1 cellular context compared by ENCODE assay signal in the genomic region with DNA sequence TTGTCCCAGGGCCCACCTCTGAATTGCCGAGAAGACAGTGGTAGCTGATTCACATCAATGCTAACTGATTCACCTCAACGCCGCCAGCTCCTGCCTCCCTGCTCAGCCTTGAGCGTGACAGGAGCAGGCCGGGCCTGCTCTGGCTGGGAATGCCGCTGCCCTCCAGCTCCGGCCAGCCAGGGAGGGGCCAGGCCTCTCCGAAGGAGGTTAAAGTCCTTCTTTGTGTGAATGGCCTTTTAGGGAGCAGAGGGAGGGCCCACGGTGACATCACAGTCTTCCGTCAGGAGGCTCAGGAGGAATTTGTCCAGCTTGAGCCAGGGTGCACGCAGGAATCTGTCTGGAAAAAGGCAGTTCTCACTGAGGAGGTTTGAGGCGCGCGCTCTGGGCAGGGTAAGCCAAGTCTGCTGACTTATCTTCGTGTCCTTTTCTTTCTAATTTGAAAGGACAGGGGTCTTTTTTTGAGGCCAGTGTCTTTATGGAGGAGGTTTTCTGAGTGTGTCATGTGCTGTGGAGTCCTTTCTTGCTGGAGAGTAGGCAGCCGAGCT.
TF ChIP-seq lines count a peak whose summit lies in the region.

No MANE protein-coding gene starts in this region.

TF ChIP-seq in HepG2, 621 proteins besides CTCF, POLR2A, EP300 and RAD21 (continued from another document and continues in another):
- no peak for TF ChIP-seq SRSF9 (IDR thresholded peaks at IDR 0.05; ENCODE audit: borderline replicate concordance, insufficient read depth, low read depth, low read length, poor library complexity, severe bottlenecking)
- TF ChIP-seq, protein P1, sequence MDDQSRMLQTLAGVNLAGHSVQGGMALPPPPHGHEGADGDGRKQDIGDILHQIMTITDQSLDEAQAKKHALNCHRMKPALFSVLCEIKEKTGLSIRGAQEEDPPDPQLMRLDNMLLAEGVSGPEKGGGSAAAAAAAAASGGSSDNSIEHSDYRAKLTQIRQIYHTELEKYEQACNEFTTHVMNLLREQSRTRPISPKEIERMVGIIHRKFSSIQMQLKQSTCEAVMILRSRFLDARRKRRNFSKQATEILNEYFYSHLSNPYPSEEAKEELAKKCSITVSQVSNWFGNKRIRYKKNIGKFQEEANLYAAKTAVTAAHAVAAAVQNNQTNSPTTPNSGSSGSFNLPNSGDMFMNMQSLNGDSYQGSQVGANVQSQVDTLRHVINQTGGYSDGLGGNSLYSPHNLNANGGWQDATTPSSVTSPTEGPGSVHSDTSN (CRISPR knock-in tag; IDR thresholded peaks at IDR 0.05; ENCODE audit: borderline replicate concordance): no peak
- 0 out of 2 replicates have a peak, but pooled peaks have one; percentile 44 for TF ChIP-seq ZNF136 (CRISPR knock-in tag; IDR thresholded peaks at IDR 0.05; ENCODE audit: low read depth)
- no peak for TF ChIP-seq HNRNPUL1 (IDR thresholded peaks at IDR 0.05; ENCODE audit: low read depth, low read length)
- TF ChIP-seq MIXL1 (CRISPR knock-in tag; IDR thresholded peaks at IDR 0.05): peak; percentile 55
- no peak for TF ChIP-seq SIX1 (CRISPR knock-in tag; IDR thresholded peaks at IDR 0.05; ENCODE audit: borderline replicate concordance)
- no peak for TF ChIP-seq ZNF775 (CRISPR knock-in tag; IDR thresholded peaks at IDR 0.05; ENCODE audit: borderline replicate concordance)
- no peak for TF ChIP-seq HDAC6 (IDR thresholded peaks at IDR 0.05; ENCODE audit: low read depth, low read length)
- TF ChIP-seq KDM5A (IDR thresholded peaks at IDR 0.05; ENCODE audit: borderline replicate concordance, low read length): no peak
- TF ChIP-seq ZFAT (CRISPR knock-in tag; conservative IDR thresholded peaks at IDR 0.05): no peak
- peak; percentile 42; the same call in 1 of the 2 replicates for TF ChIP-seq KDM6A (CRISPR knock-in tag; IDR thresholded peaks at IDR 0.05; ENCODE audit: low read depth)
- TF ChIP-seq CENPX (CRISPR knock-in tag; IDR thresholded peaks at IDR 0.05): no peak
- TF ChIP-seq, protein P2, sequence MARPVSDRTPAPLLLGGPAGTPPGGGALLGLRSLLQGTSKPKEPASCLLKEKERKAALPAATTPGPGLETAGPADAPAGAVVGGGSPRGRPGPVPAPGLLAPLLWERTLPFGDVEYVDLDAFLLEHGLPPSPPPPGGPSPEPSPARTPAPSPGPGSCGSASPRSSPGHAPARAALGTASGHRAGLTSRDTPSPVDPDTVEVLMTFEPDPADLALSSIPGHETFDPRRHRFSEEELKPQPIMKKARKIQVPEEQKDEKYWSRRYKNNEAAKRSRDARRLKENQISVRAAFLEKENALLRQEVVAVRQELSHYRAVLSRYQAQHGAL (CRISPR knock-in tag; IDR thresholded peaks at IDR 0.05; ENCODE audit: not compliant biosample characterization): no peak
- no peak for TF ChIP-seq PCBP2 (optimal IDR thresholded peaks at IDR 0.05; ENCODE audit: low read depth, low read length, poor library complexity, severe bottlenecking)
- 0 out of 2 replicates have a peak, but pooled peaks have one; percentile 16 for TF ChIP-seq ZNF558 (CRISPR knock-in tag; IDR thresholded peaks at IDR 0.05; ENCODE audit: borderline replicate concordance)
- TF ChIP-seq, protein P3, sequence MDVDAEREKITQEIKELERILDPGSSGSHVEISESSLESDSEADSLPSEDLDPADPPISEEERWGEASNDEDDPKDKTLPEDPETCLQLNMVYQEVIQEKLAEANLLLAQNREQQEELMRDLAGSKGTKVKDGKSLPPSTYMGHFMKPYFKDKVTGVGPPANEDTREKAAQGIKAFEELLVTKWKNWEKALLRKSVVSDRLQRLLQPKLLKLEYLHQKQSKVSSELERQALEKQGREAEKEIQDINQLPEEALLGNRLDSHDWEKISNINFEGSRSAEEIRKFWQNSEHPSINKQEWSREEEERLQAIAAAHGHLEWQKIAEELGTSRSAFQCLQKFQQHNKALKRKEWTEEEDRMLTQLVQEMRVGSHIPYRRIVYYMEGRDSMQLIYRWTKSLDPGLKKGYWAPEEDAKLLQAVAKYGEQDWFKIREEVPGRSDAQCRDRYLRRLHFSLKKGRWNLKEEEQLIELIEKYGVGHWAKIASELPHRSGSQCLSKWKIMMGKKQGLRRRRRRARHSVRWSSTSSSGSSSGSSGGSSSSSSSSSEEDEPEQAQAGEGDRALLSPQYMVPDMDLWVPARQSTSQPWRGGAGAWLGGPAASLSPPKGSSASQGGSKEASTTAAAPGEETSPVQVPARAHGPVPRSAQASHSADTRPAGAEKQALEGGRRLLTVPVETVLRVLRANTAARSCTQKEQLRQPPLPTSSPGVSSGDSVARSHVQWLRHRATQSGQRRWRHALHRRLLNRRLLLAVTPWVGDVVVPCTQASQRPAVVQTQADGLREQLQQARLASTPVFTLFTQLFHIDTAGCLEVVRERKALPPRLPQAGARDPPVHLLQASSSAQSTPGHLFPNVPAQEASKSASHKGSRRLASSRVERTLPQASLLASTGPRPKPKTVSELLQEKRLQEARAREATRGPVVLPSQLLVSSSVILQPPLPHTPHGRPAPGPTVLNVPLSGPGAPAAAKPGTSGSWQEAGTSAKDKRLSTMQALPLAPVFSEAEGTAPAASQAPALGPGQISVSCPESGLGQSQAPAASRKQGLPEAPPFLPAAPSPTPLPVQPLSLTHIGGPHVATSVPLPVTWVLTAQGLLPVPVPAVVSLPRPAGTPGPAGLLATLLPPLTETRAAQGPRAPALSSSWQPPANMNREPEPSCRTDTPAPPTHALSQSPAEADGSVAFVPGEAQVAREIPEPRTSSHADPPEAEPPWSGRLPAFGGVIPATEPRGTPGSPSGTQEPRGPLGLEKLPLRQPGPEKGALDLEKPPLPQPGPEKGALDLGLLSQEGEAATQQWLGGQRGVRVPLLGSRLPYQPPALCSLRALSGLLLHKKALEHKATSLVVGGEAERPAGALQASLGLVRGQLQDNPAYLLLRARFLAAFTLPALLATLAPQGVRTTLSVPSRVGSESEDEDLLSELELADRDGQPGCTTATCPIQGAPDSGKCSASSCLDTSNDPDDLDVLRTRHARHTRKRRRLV (CRISPR knock-in tag; IDR thresholded peaks at IDR 0.05): no peak
- no peak for TF ChIP-seq DNMT1 (CRISPR knock-in tag; IDR thresholded peaks at IDR 0.05)
- TF ChIP-seq, protein P4, sequence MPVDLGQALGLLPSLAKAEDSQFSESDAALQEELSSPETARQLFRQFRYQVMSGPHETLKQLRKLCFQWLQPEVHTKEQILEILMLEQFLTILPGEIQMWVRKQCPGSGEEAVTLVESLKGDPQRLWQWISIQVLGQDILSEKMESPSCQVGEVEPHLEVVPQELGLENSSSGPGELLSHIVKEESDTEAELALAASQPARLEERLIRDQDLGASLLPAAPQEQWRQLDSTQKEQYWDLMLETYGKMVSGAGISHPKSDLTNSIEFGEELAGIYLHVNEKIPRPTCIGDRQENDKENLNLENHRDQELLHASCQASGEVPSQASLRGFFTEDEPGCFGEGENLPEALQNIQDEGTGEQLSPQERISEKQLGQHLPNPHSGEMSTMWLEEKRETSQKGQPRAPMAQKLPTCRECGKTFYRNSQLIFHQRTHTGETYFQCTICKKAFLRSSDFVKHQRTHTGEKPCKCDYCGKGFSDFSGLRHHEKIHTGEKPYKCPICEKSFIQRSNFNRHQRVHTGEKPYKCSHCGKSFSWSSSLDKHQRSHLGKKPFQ (CRISPR knock-in tag; IDR thresholded peaks at IDR 0.05; ENCODE audit: insufficient replicate concordance): no peak
- TF ChIP-seq YY1 (IDR thresholded peaks at IDR 0.05; ENCODE audit: insufficient read depth, insufficient replicate concordance, low read depth, low read length): peak; percentile 21
- no peak for TF ChIP-seq SNAI1 (CRISPR knock-in tag; IDR thresholded peaks at IDR 0.05; ENCODE audit: borderline replicate concordance)
- TF ChIP-seq ZBTB42 (CRISPR knock-in tag; IDR thresholded peaks at IDR 0.05): no peak
- TF ChIP-seq ZNF207 (IDR thresholded peaks at IDR 0.05; ENCODE audit: borderline replicate concordance): no peak
- no peak for TF ChIP-seq SYNCRIP (IDR thresholded peaks at IDR 0.05; ENCODE audit: insufficient read depth, low read depth, low read length)
- peak; percentile 66; the same call in 1 of the 2 replicates for TF ChIP-seq NFKB2 (CRISPR knock-in tag; IDR thresholded peaks at IDR 0.05; ENCODE audit: borderline replicate concordance)
- peak; percentile 89; the same call in 2 of the 3 replicates for TF ChIP-seq MXI1 (IDR thresholded peaks at IDR 0.05; ENCODE audit: borderline replicate concordance, low read depth, low read length)
- no peak for TF ChIP-seq ONECUT2 (CRISPR knock-in tag; IDR thresholded peaks at IDR 0.05)
- TF ChIP-seq, protein P5, sequence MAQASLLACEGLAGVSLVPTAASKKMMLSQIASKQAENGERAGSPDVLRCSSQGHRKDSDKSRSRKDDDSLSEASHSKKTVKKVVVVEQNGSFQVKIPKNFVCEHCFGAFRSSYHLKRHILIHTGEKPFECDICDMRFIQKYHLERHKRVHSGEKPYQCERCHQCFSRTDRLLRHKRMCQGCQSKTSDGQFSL (CRISPR knock-in tag; IDR thresholded peaks at IDR 0.05): no peak
- no peak for TF ChIP-seq ZNF660 (CRISPR knock-in tag; IDR thresholded peaks at IDR 0.05; ENCODE audit: borderline replicate concordance, low read depth)
- TF ChIP-seq ISX (CRISPR knock-in tag; conservative IDR thresholded peaks at IDR 0.05): no peak
- TF ChIP-seq KMT2B (CRISPR knock-in tag; IDR thresholded peaks at IDR 0.05): peak; percentile 49; the same call in 1 of the 2 replicates
- TF ChIP-seq THAP11 (CRISPR knock-in tag; IDR thresholded peaks at IDR 0.05): peak; percentile 62
- TF ChIP-seq PRMT3 (CRISPR knock-in tag; IDR thresholded peaks at IDR 0.05; ENCODE audit: borderline replicate concordance, low read depth): no peak
- no peak for TF ChIP-seq ZNF790 (CRISPR knock-in tag; IDR thresholded peaks at IDR 0.05; ENCODE audit: borderline replicate concordance)
- no peak for TF ChIP-seq ARHGAP35 (CRISPR knock-in tag; IDR thresholded peaks at IDR 0.05; ENCODE audit: borderline replicate concordance)
- TF ChIP-seq ZNF562 (CRISPR knock-in tag; IDR thresholded peaks at IDR 0.05; ENCODE audit: borderline replicate concordance): no peak
- no peak for TF ChIP-seq KDM1A (CRISPR knock-in tag; IDR thresholded peaks at IDR 0.05)
- TF ChIP-seq SIN3A (IDR thresholded peaks at IDR 0.05; ENCODE audit: borderline replicate concordance, low read depth, low read length): peak; percentile 70; the same call in 1 of the 2 replicates
- no peak for TF ChIP-seq MZF1 (CRISPR knock-in tag; IDR thresholded peaks at IDR 0.05; ENCODE audit: borderline replicate concordance)
- TF ChIP-seq ZBTB38 (CRISPR knock-in tag; IDR thresholded peaks at IDR 0.05): 0 out of 2 replicates have a peak, but pooled peaks have one; percentile 43
- TF ChIP-seq ZNF260 (CRISPR knock-in tag; IDR thresholded peaks at IDR 0.05; ENCODE audit: borderline replicate concordance, low read depth): no peak
- peak; percentile 34; the same call in 1 of the 2 replicates for TF ChIP-seq ZSCAN25 (CRISPR knock-in tag; IDR thresholded peaks at IDR 0.05)
- TF ChIP-seq, protein P6, sequence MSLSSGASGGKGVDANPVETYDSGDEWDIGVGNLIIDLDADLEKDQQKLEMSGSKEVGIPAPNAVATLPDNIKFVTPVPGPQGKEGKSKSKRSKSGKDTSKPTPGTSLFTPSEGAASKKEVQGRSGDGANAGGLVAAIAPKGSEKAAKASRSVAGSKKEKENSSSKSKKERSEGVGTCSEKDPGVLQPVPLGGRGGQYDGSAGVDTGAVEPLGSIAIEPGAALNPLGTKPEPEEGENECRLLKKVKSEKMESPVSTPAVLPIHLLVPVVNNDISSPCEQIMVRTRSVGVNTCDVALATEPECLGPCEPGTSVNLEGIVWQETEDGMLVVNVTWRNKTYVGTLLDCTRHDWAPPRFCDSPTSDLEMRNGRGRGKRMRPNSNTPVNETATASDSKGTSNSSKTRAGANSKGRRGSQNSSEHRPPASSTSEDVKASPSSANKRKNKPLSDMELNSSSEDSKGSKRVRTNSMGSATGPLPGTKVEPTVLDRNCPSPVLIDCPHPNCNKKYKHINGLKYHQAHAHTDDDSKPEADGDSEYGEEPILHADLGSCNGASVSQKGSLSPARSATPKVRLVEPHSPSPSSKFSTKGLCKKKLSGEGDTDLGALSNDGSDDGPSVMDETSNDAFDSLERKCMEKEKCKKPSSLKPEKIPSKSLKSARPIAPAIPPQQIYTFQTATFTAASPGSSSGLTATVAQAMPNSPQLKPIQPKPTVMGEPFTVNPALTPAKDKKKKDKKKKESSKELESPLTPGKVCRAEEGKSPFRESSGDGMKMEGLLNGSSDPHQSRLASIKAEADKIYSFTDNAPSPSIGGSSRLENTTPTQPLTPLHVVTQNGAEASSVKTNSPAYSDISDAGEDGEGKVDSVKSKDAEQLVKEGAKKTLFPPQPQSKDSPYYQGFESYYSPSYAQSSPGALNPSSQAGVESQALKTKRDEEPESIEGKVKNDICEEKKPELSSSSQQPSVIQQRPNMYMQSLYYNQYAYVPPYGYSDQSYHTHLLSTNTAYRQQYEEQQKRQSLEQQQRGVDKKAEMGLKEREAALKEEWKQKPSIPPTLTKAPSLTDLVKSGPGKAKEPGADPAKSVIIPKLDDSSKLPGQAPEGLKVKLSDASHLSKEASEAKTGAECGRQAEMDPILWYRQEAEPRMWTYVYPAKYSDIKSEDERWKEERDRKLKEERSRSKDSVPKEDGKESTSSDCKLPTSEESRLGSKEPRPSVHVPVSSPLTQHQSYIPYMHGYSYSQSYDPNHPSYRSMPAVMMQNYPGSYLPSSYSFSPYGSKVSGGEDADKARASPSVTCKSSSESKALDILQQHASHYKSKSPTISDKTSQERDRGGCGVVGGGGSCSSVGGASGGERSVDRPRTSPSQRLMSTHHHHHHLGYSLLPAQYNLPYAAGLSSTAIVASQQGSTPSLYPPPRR (CRISPR knock-in tag; IDR thresholded peaks at IDR 0.05; ENCODE audit: borderline replicate concordance): no peak; the same call in 1 of the 2 replicates
- TF ChIP-seq, protein P7, sequence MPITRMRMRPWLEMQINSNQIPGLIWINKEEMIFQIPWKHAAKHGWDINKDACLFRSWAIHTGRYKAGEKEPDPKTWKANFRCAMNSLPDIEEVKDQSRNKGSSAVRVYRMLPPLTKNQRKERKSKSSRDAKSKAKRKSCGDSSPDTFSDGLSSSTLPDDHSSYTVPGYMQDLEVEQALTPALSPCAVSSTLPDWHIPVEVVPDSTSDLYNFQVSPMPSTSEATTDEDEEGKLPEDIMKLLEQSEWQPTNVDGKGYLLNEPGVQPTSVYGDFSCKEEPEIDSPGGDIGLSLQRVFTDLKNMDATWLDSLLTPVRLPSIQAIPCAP (CRISPR knock-in tag; IDR thresholded peaks at IDR 0.05; ENCODE audit: low read depth): no peak
- no peak for TF ChIP-seq KLF9 (CRISPR knock-in tag; IDR thresholded peaks at IDR 0.05; ENCODE audit: low read depth)
- no peak for TF ChIP-seq ZBTB1 (CRISPR knock-in tag; IDR thresholded peaks at IDR 0.05; ENCODE audit: borderline replicate concordance)
- no peak for TF ChIP-seq REL (CRISPR knock-in tag; conservative IDR thresholded peaks at IDR 0.05)
- TF ChIP-seq, protein P8, sequence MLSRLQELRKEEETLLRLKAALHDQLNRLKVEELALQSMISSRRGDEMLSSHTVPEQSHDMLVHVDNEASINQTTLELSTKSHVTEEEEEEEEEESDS (CRISPR knock-in tag; IDR thresholded peaks at IDR 0.05; ENCODE audit: borderline replicate concordance): no peak
- no peak for TF ChIP-seq JDP2 (CRISPR knock-in tag; IDR thresholded peaks at IDR 0.05; ENCODE audit: borderline replicate concordance)
- TF ChIP-seq, protein P9, sequence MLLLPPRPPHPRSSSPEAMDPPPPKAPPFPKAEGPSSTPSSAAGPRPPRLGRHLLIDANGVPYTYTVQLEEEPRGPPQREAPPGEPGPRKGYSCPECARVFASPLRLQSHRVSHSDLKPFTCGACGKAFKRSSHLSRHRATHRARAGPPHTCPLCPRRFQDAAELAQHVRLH (CRISPR knock-in tag; IDR thresholded peaks at IDR 0.05; ENCODE audit: borderline replicate concordance, low read depth): 0 out of 2 replicates have a peak, but pooled peaks have one; percentile 42
- TF ChIP-seq HOXA3 (CRISPR knock-in tag; IDR thresholded peaks at IDR 0.05): peak; percentile 88
